ENCODE assay signal across 27 cellular contexts in genomic region chr4:103136671-103137445, GRCh38. TPM values are rescaled to one million over a fixed set of nuclear protein-coding genes. Genes with fewer than 3 reads are reported as not detected.
A peak's percentile ranks its signal among the peaks of the same experiment; 100 is the strongest.
DNase-seq lines count a peak whose midpoint lies in the region; ATAC-seq lines count a peak whose summit lies in the region.
"Had no signal": no experiment of that assay in that cellular context is flagged by ENCODE, and none has a peak within 500 bp of the region (broad histone marks: within the 10 kb centered on the region; RNA-seq: fewer than 3 reads in every experiment).

No MANE protein-coding gene starts in this region.

- ATAC-seq in T-cell (replicated peaks in 1 of 4), result peak in 3 of 4 experiments; percentile 12 to 49 (median 37)
- ATAC-seq in GM18861 (IDR thresholded peaks at IDR 0.05; ENCODE audit: unreplicated experiment), result no peak
- ATAC-seq: GM23338; left lung; natural killer cell treated with Interleukin-12 subunit alpha and Interleukin-12 subunit beta and Interleukin-15 and Interleukin-18, amount 100 ng/mL, for 72 hours had no signal

- no peaks in the 10 kb centered on the region for H3K9me3 Mint-ChIP-seq in activated naive CD8-positive, alpha-beta T cell (ENCODE audit: low read depth)
- H3K9me3 Mint-ChIP-seq in activated naive CD8-positive, alpha-beta T cell treated with anti-CD3 and anti-CD28 coated beads for 36 hours, result no peaks in the 10 kb centered on the region
- H3K9me3 Mint-ChIP-seq in T-cell, result no peaks in the 10 kb centered on the region
- H3K9me3 Mint-ChIP-seq: activated naive CD8-positive, alpha-beta T cell treated with anti-CD3 and anti-CD28 coated beads, Interleukin-2, amount 10 ng/mL, durations not matched to agents 7 days and 5 days; central memory CD8-positive, alpha-beta T cell; GM23338; IgD-negative memory B cell; natural killer cell treated with Interleukin-12 subunit alpha and Interleukin-12 subunit beta and Interleukin-15 and Interleukin-18, amount 100 ng/mL, for 72 hours had no signal

- POLR2A ChIA-PET in T-cell (lab: Charles Lee), result no interaction called here

- CTCF ChIA-PET in T-cell (lab: Charles Lee), result no interaction called here

- no peak overlapping the region for H3K4me3 Mint-ChIP-seq in activated naive CD8-positive, alpha-beta T cell
- H3K4me3 Mint-ChIP-seq in activated naive CD8-positive, alpha-beta T cell treated with anti-CD3 and anti-CD28 coated beads for 36 hours, result no peak overlapping the region
- H3K4me3 Mint-ChIP-seq in T-cell, result no peak overlapping the region
- H3K4me3 Mint-ChIP-seq: activated naive CD8-positive, alpha-beta T cell treated with anti-CD3 and anti-CD28 coated beads, Interleukin-2, amount 10 ng/mL, durations not matched to agents 7 days and 5 days; central memory CD8-positive, alpha-beta T cell; GM23338; IgD-negative memory B cell; natural killer cell treated with Interleukin-12 subunit alpha and Interleukin-12 subunit beta and Interleukin-15 and Interleukin-18, amount 100 ng/mL, for 72 hours had no signal

- peak overlapping the region; percentile 5 for H3K27ac Mint-ChIP-seq in activated naive CD8-positive, alpha-beta T cell
- H3K27ac Mint-ChIP-seq in activated naive CD8-positive, alpha-beta T cell treated with anti-CD3 and anti-CD28 coated beads for 36 hours, result no peak overlapping the region
- peak overlapping the region; percentile 64 to 74 for H3K27ac Mint-ChIP-seq in T-cell
- H3K27ac Mint-ChIP-seq: activated naive CD8-positive, alpha-beta T cell treated with anti-CD3 and anti-CD28 coated beads, Interleukin-2, amount 10 ng/mL, durations not matched to agents 7 days and 5 days; GM23338; IgD-negative memory B cell; natural killer cell treated with Interleukin-12 subunit alpha and Interleukin-12 subunit beta and Interleukin-15 and Interleukin-18, amount 100 ng/mL, for 72 hours had no signal

- H3K36me3 Mint-ChIP-seq in activated naive CD8-positive, alpha-beta T cell, result no peaks in the 10 kb centered on the region
- H3K36me3 Mint-ChIP-seq in activated naive CD8-positive, alpha-beta T cell treated with anti-CD3 and anti-CD28 coated beads for 36 hours, result peaks cover 37% of the 10 kb centered on the region
- no peaks in the 10 kb centered on the region for H3K36me3 Mint-ChIP-seq in T-cell

- DNase-seq in activated naive CD8-positive, alpha-beta T cell treated with anti-CD3 and anti-CD28 coated beads for 36 hours, result no peak
- DNase-seq in T-cell, result no peak
- peak; percentile 31 for DNase-seq in glomerular endothelial cell (ENCODE audit: extremely low read depth, low read depth, low spot score)
- no peak for DNase-seq in NCI-H1694 treated with DMSO at 0.1 percent for 48 hours (lab: John Stamatoyannopoulos, UW)
- no peak for DNase-seq in CD1c-positive myeloid dendritic cell (ENCODE audit: extremely low spot score)
- DNase-seq in SIG-M5 treated with dmso at 0.1 percent for 504 hours (lab: John Stamatoyannopoulos, UW; ENCODE audit: unreplicated experiment), result no peak
- DNase-seq: activated CD4-positive, alpha-beta T cell treated with anti-CD3 and anti-CD28 coated beads for 4 hours; activated naive CD8-positive, alpha-beta T cell treated with anti-CD3 and anti-CD28 coated beads, Interleukin-2, amount 10 ng/mL, durations not matched to agents 7 days and 5 days; C1 segment of cervical spinal cord; DMS 273 treated with DMSO at 0.1 percent for 48 hours; left lung; midbrain; NCI-H1436; NK-92 treated with Interleukin-12 subunit alpha and Interleukin-12 subunit beta, amount 100 ng/mL, for 24 hours; ovary; Peyer's patch; stimulated activated CD4-positive, alpha-beta T cell treated with anti-CD3 and anti-CD28 coated beads, Interleukin-12 subunit alpha, Interleukin-12 subunit beta, amount 100 ng/mL, for 4 hours; stimulated activated CD4-positive, alpha-beta T cell treated with anti-CD3 and anti-CD28 coated beads, Interleukin-4, amount 100 ng/mL, for 4 hours; stimulated activated naive CD4-positive, alpha-beta T cell treated with Interleukin-2 at 50 U/mL for 16 hours; testis; uterus had no signal

- H3K27me3 Mint-ChIP-seq in activated naive CD8-positive, alpha-beta T cell, result no peaks in the 10 kb centered on the region
- no peaks in the 10 kb centered on the region for H3K27me3 Mint-ChIP-seq in activated naive CD8-positive, alpha-beta T cell treated with anti-CD3 and anti-CD28 coated beads for 36 hours
- H3K27me3 Mint-ChIP-seq in T-cell, result no peaks in the 10 kb centered on the region
- H3K27me3 Mint-ChIP-seq: activated naive CD8-positive, alpha-beta T cell treated with anti-CD3 and anti-CD28 coated beads, Interleukin-2, amount 10 ng/mL, durations not matched to agents 7 days and 5 days; central memory CD8-positive, alpha-beta T cell; IgD-negative memory B cell; natural killer cell treated with Interleukin-12 subunit alpha and Interleukin-12 subunit beta and Interleukin-15 and Interleukin-18, amount 100 ng/mL, for 72 hours had no signal

- H3K4me1 Mint-ChIP-seq in activated naive CD8-positive, alpha-beta T cell (ENCODE audit: low read depth), result peaks cover 4% of the 10 kb centered on the region
- H3K4me1 Mint-ChIP-seq in activated naive CD8-positive, alpha-beta T cell treated with anti-CD3 and anti-CD28 coated beads for 36 hours, result peaks cover 3% of the 10 kb centered on the region
- peaks cover 0 to 16% (median 9%) of the 10 kb centered on the region in 3 donors for H3K4me1 Mint-ChIP-seq in T-cell
- H3K4me1 Mint-ChIP-seq: central memory CD8-positive, alpha-beta T cell; GM23338 had no signal

RNA-seq across cellular contexts. Expression of gene BDH2, which starts 37.2 kb away (rescaled TPM):
- 10 to 100 TPM; 13.2 to 13.8 TPM for total RNA-seq in activated naive CD8-positive, alpha-beta T cell treated with anti-CD3 and anti-CD28 coated beads for 36 hours
- total RNA-seq in T-cell (10 to 100 TPM; 11.4 to 22.6 (median 18.5) TPM), glomerular endothelial cell (35.7 and 42.6 TPM in 2 replicates)
